Comparison of ENCODE assay signal across 1 cellular context in the genomic region with DNA sequence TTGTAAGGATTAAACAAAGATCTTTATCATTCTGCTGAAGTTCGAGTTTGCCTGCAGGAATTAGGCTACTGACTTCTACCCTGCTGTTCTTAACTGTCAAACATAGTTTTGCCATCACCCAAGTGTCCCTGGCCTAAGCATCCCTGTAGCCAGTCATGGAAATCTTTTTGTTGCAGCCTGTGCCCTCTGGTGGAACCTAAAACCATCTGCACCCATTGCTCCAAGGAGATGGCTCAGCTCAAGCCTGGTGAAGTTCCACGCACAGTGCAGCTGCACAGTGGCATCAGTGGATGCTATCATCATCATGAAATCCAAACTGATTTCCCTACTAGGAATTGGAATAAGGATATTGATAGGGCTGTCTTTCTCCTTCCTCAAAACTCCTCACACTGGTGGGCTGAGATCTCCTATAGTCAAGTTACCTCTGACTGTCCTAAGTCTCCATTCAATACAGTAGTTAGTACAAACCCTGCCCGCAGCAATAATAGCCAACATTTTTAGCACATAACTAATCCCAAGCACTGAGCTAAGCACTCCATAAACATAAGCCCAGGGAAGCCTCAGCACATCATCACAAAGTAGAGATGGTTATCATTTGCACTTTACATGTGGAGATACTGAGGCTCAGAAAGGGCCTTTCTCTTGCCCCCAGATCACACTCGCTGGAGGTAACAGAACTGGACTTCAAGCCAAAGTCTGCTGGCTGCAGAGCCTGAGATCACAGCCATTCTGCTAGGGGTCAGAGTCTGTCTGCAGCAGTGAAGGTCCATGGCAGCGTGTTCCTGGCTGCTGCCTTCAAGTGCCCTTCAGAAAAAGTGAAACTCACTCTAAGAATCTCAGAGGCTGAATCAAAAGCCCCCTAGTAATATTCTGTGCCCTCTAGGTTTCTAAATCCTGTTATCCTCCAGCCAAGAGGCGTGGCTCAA.
TF ChIP-seq lines count a peak whose summit lies in the region.

No MANE protein-coding gene starts in this region.

TF ChIP-seq in HepG2, 621 proteins besides CTCF, POLR2A, EP300 and RAD21 (continued from another document):
- TF ChIP-seq, protein P1, sequence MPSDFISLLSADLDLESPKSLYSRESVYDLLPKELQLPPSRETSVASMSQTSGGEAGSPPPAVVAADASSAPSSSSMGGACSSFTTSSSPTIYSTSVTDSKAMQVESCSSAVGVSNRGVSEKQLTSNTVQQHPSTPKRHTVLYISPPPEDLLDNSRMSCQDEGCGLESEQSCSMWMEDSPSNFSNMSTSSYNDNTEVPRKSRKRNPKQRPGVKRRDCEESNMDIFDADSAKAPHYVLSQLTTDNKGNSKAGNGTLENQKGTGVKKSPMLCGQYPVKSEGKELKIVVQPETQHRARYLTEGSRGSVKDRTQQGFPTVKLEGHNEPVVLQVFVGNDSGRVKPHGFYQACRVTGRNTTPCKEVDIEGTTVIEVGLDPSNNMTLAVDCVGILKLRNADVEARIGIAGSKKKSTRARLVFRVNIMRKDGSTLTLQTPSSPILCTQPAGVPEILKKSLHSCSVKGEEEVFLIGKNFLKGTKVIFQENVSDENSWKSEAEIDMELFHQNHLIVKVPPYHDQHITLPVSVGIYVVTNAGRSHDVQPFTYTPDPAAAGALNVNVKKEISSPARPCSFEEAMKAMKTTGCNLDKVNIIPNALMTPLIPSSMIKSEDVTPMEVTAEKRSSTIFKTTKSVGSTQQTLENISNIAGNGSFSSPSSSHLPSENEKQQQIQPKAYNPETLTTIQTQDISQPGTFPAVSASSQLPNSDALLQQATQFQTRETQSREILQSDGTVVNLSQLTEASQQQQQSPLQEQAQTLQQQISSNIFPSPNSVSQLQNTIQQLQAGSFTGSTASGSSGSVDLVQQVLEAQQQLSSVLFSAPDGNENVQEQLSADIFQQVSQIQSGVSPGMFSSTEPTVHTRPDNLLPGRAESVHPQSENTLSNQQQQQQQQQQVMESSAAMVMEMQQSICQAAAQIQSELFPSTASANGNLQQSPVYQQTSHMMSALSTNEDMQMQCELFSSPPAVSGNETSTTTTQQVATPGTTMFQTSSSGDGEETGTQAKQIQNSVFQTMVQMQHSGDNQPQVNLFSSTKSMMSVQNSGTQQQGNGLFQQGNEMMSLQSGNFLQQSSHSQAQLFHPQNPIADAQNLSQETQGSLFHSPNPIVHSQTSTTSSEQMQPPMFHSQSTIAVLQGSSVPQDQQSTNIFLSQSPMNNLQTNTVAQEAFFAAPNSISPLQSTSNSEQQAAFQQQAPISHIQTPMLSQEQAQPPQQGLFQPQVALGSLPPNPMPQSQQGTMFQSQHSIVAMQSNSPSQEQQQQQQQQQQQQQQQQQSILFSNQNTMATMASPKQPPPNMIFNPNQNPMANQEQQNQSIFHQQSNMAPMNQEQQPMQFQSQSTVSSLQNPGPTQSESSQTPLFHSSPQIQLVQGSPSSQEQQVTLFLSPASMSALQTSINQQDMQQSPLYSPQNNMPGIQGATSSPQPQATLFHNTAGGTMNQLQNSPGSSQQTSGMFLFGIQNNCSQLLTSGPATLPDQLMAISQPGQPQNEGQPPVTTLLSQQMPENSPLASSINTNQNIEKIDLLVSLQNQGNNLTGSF (CRISPR knock-in tag; IDR thresholded peaks at IDR 0.05), result no peak
- TF ChIP-seq HOXA9 (CRISPR knock-in tag; IDR thresholded peaks at IDR 0.05; ENCODE audit: borderline replicate concordance) (no peak), SMC3 (IDR thresholded peaks at IDR 0.05; ENCODE audit: low read length) (peak; percentile 60; the same call in 1 of the 2 replicates), ZSCAN25 (CRISPR knock-in tag; IDR thresholded peaks at IDR 0.05) (no peak), STAG1 (CRISPR knock-in tag; IDR thresholded peaks at IDR 0.05) (peak; percentile 88)
